Comparison of ENCODE assay signal across 24 cellular contexts in the genomic region with DNA sequence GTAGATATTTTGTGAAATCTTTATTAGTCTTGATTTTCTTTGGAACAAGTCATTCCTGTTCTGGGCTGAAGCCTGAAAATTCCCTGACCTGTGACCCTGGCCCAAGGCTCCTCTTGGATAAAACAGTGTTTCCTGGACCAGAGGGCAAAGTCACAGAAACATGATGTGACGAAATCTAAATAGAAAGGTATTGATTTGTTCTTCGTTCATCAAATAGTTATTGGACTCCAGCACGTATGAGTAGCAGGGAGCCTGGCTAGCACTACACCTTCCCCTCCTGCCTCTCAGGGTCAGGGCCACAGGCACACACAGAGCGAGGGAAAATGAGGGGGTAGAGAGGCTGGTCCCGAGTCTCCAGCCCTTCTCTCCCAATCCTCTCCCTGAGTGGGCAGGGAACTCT. TPM values are rescaled to one million over a fixed set of nuclear protein-coding genes. Genes with fewer than 3 reads are reported as not detected.
DNase-seq lines count a peak whose midpoint lies in the region; ATAC-seq, FAIRE-seq and TF ChIP-seq lines count a peak whose summit lies in the region.
"Had no signal": no experiment of that assay in that cellular context is flagged by ENCODE, and none has a peak within 500 bp of the region (broad histone marks: within the 10 kb centered on the region; RNA-seq: fewer than 3 reads in every experiment).

No MANE protein-coding gene starts in this region.

- FAIRE-seq in HepG2 (lab: Jason Lieb, UNC): peak; percentile 56
- no peak for FAIRE-seq in pancreas (lab: Jason Lieb, UNC)
- FAIRE-seq: GM12878, H54, K562 had no signal

- H3K9ac ChIP-seq in HepG2 (ENCODE audit: insufficient read depth, low read depth, low read length): no peak overlapping the region; the same call in 1 of the 2 replicates
- H3K9ac ChIP-seq: BLaER1, GM23248 had no signal

- peak; percentile 69 for DNase-seq in HepG2 (ENCODE audit: low spot score)
- DNase-seq in pancreas: peak in 2 of 6 donors; percentile 57
- no peak for DNase-seq in NCI-H748 treated with DMSO at 0.1 percent for 48 hours (lab: John Stamatoyannopoulos, UW)
- no peak for DNase-seq in GOT3 (lab: John Stamatoyannopoulos, UW)
- DNase-seq: 8988T; CD8-positive, alpha-beta T cell; DMS 273 treated with DMSO at 0.1 percent for 48 hours; DMS53; DND-41; EL; GM23248; HCEC 1CT; IMR-90 had no signal

- H3K36me3 ChIP-seq in HepG2 (replicated peaks in 1 of 2; ENCODE audit: control insufficient read depth in 1 of 2, insufficient read depth in 2 of 2, low read length in 2 of 2) (no peaks in the 10 kb centered on the region), pancreas (no peaks in the 10 kb centered on the region)
- H3K36me3 ChIP-seq: BLaER1 had no signal

- intact Hi-C loops in HepG2 (cut with micrococcal nuclease; ENCODE audit: unreplicated experiment) (no loop called here), pancreas (cut with DNase I) (no loop called here)

- H3K9me3 ChIP-seq in HepG2 (ENCODE audit: low read length) (no peaks in the 10 kb centered on the region), pancreas (no peaks in the 10 kb centered on the region)
- H3K9me3 ChIP-seq: BLaER1 had no signal

- peaks cover 15% of the 10 kb centered on the region for H3K79me2 ChIP-seq in HepG2 (ENCODE audit: insufficient read depth, low read length)

- H3K27me3 ChIP-seq in HepG2 (ENCODE audit: control insufficient read depth in 1 of 2, insufficient read depth in 2 of 2, low read length in 2 of 2) (no peaks in the 10 kb centered on the region; a peak in 1 of 5 replicates), pancreas (no peaks in the 10 kb centered on the region)
- H3K27me3 ChIP-seq: BLaER1 had no signal

- H3K27ac ChIP-seq in 22Rv1 (peak overlapping the region; percentile 44), VCaP (peak overlapping the region; percentile 0; the same call in 1 of the 2 replicates), HepG2 (ENCODE audit: extremely low read length, insufficient read depth, low read length) (peak overlapping the region; percentile 89), pancreas (peak overlapping the region in 2 of 4 donors; percentile 15 to 22)
- H3K27ac ChIP-seq: BLaER1, GM23248 had no signal

- TF ChIP-seq EP300 in HepG2 (IDR thresholded peaks at IDR 0.05; ENCODE audit: low read depth in 2 of 2, low read length in 2 of 2) (peak; percentile 75 to 92; a peak in 3 of 4 replicates), HepG2 (CRISPR knock-in tag; IDR thresholded peaks at IDR 0.05; ENCODE audit: borderline replicate concordance) (peak; percentile 51; the same call in 1 of the 2 replicates)

- H4K20me1 ChIP-seq in HepG2 (ENCODE audit: insufficient read depth, low read length): no peaks in the 10 kb centered on the region
- H4K20me1 ChIP-seq: BLaER1 had no signal

- H2AFZ ChIP-seq in HepG2 (ENCODE audit: low read length): no peak overlapping the region
- H2AFZ ChIP-seq: GM23248 had no signal

- peak overlapping the region; percentile 59 for H3K4me2 ChIP-seq in HepG2 (ENCODE audit: low read depth, low read length)
- H3K4me2 ChIP-seq: BLaER1 had no signal

- in situ Hi-C loops in HepG2 (cut with HindIII; ENCODE audit: extremely low pct_ligation_motif_present, low pct_unique_long_range_greater_than_20kb): no loop called here

- 0% methylated on average over 5 of the region's 5 CpGs for WGBS in HepG2 (ENCODE audit: low lambda C conversion rate)
- WGBS in pancreas, 2 donors: 10 to 16% methylated on average over 5 of the region's 5 CpGs

- POLR2A ChIA-PET in HepG2 (lab: Yijun Ruan, JAX): no interaction called here

- no peak for TF ChIP-seq POLR2A in HepG2 (IDR thresholded peaks at IDR 0.05; ENCODE audit: insufficient read depth in 1 of 2, low read depth in 2 of 2, low read length in 2 of 2)

- CTCF ChIA-PET in HepG2 (lab: Yijun Ruan, JAX; ENCODE audit: low intra/inter-chr PET ratio, low total read pairs): no interaction called here

- TF ChIP-seq CTCF in 22Rv1 (IDR thresholded peaks at IDR 0.05) (no peak), VCaP (conservative IDR thresholded peaks at IDR 0.05) (no peak), HepG2 (CRISPR knock-in tag; IDR thresholded peaks at IDR 0.05) (0 out of 2 replicates have a peak, but pooled peaks have one; percentile 19), pancreas (IDR thresholded peaks at IDR 0.05) (no peak)

- H3K4me1 ChIP-seq in HepG2 (ENCODE audit: insufficient read depth, low read length) (peaks cover 75% of the 10 kb centered on the region), pancreas (peaks cover 13 to 20% (median 17%) of the 10 kb centered on the region in 3 donors)
- H3K4me1 ChIP-seq: BLaER1 had no signal

- peak; percentile 61 for ATAC-seq in HepG2
- peak; percentile 49 to 86 (median 74) for ATAC-seq in pancreas
- ATAC-seq in HG03521 (IDR thresholded peaks at IDR 0.05; ENCODE audit: unreplicated experiment): no peak
- no peak for ATAC-seq in GM21825 (IDR thresholded peaks at IDR 0.05; ENCODE audit: unreplicated experiment)
- ATAC-seq: CD8-positive, alpha-beta T cell; GM12878; K562 had no signal

- no peak for TF ChIP-seq RAD21 in HepG2 (CRISPR knock-in tag; IDR thresholded peaks at IDR 0.05)

- BruUV-seq in HepG2 (replicated peaks; lab: Mats Ljungman, UMichigan): no TSS peak

- no peak overlapping the region for H3K4me3 ChIP-seq in HepG2 (replicated peaks in 1 of 3; ENCODE audit: insufficient read depth in 1 of 3, low read depth in 2 of 3, low read length in 3 of 3)
- H3K4me3 ChIP-seq in pancreas: no peak overlapping the region
- H3K4me3 ChIP-seq: BLaER1, GM12878, GM23248, K562 had no signal

TF ChIP-seq in HepG2, 621 proteins besides CTCF, POLR2A, EP300 and RAD21 (continues in another document):
- TF ChIP-seq HOXA9 (CRISPR knock-in tag; IDR thresholded peaks at IDR 0.05; ENCODE audit: borderline replicate concordance) (no peak), NR2C2 (CRISPR knock-in tag; IDR thresholded peaks at IDR 0.05; ENCODE audit: borderline replicate concordance) (peak; percentile 96), ZNF234 (CRISPR knock-in tag; conservative IDR thresholded peaks at IDR 0.05) (no peak), ZBTB21 (CRISPR knock-in tag; IDR thresholded peaks at IDR 0.05) (peak; percentile 48; the same call in 1 of the 2 replicates), ZMAT3 (CRISPR knock-in tag; conservative IDR thresholded peaks at IDR 0.05) (0 out of 2 replicates have a peak, but pooled peaks have one; percentile 59), NFE2 (CRISPR knock-in tag; IDR thresholded peaks at IDR 0.05) (no peak), ZNF44 (CRISPR knock-in tag; IDR thresholded peaks at IDR 0.05) (0 out of 2 replicates have a peak, but pooled peaks have one; percentile 34), SOX5 (CRISPR knock-in tag; IDR thresholded peaks at IDR 0.05; ENCODE audit: borderline replicate concordance) (peak; percentile 87), HDAC6 (IDR thresholded peaks at IDR 0.05; ENCODE audit: low read depth, low read length) (no peak), ZNF136 (CRISPR knock-in tag; IDR thresholded peaks at IDR 0.05; ENCODE audit: low read depth) (0 out of 2 replicates have a peak, but pooled peaks have one; percentile 54), JUN (CRISPR knock-in tag; IDR thresholded peaks at IDR 0.05) (peak; percentile 55; the same call in 1 of the 2 replicates), MATR3 (CRISPR knock-in tag; IDR thresholded peaks at IDR 0.05) (no peak), ZNF24 (IDR thresholded peaks at IDR 0.05) (no peak), CAMTA2 (CRISPR knock-in tag; IDR thresholded peaks at IDR 0.05; ENCODE audit: borderline replicate concordance) (no peak), FOXP1 (IDR thresholded peaks at IDR 0.05) (no peak), FOXP1 (CRISPR knock-in tag; IDR thresholded peaks at IDR 0.05) (peak; percentile 91)
- TF ChIP-seq, protein P1, sequence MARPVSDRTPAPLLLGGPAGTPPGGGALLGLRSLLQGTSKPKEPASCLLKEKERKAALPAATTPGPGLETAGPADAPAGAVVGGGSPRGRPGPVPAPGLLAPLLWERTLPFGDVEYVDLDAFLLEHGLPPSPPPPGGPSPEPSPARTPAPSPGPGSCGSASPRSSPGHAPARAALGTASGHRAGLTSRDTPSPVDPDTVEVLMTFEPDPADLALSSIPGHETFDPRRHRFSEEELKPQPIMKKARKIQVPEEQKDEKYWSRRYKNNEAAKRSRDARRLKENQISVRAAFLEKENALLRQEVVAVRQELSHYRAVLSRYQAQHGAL (CRISPR knock-in tag; IDR thresholded peaks at IDR 0.05; ENCODE audit: not compliant biosample characterization): no peak
- TF ChIP-seq, protein P2, sequence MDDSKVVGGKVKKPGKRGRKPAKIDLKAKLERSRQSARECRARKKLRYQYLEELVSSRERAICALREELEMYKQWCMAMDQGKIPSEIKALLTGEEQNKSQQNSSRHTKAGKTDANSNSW (CRISPR knock-in tag; IDR thresholded peaks at IDR 0.05; ENCODE audit: borderline replicate concordance): no peak

RNA-seq across cellular contexts. Expression of a gene that starts 1.7 kb away (rescaled TPM):
- 0.77 and 1.1 TPM in 2 replicates for total RNA-seq in HepG2 (2016; rRNA removed; fragmentation: Illumina TruSeq; extraction: Trizol)
- 0.71 and 1.1 TPM in 2 replicates for total RNA-seq in HepG2 (2016; cell fraction: cytosol; rRNA removed; fragmentation: Illumina TruSeq; extraction: Trizol; ENCODE audit: low read depth)
- 0.85 and 1.2 TPM in 2 replicates for total RNA-seq in HepG2 (2016; cell fraction: insoluble cytoplasmic fraction; rRNA removed; fragmentation: Illumina TruSeq; extraction: Trizol)
- 1.3 and 1.5 TPM in 2 replicates for total RNA-seq in HepG2 (2016; cell fraction: membrane; rRNA removed; fragmentation: Illumina TruSeq; extraction: Trizol)
- 1.1 and 1.3 TPM in 2 replicates for total RNA-seq in HepG2 (2016; cell fraction: nucleus; rRNA removed; fragmentation: Illumina TruSeq; extraction: Trizol)
- polyA plus RNA-seq in HepG2 (2011; rRNA removed): 1.4 and 3.7 TPM in 2 replicates
- 2.5 and 2.9 TPM in 2 replicates for polyA plus RNA-seq in HepG2 (2011; cell fraction: cytosol; rRNA removed)
- 4.2 and 6.3 TPM in 2 replicates for polyA plus RNA-seq in HepG2 (2011; cell fraction: nucleus; rRNA removed)
- 3.3 and 6.2 TPM in 2 replicates for polyA plus RNA-seq in HepG2 (2012)
- 0.24 and 0.27 TPM in 2 replicates for polyA plus RNA-seq in HepG2 (2016; cell fraction: cytosol; fragmentation: Illumina TruSeq; extraction: Trizol; ENCODE audit: low read depth)
- polyA plus RNA-seq in HepG2 (2016; cell fraction: insoluble cytoplasmic fraction; fragmentation: Illumina TruSeq; extraction: Trizol; ENCODE audit: low read depth): 0.56 and 0.57 TPM in 2 replicates
- polyA plus RNA-seq in HepG2 (2016; cell fraction: membrane; fragmentation: Illumina TruSeq; extraction: Trizol; ENCODE audit: low read depth): 0.61 and 0.64 TPM in 2 replicates
- 1.1 and 1.4 TPM in 2 replicates for polyA plus RNA-seq in HepG2 (2016; cell fraction: nucleus; fragmentation: Illumina TruSeq; extraction: Trizol; ENCODE audit: insufficient read depth, low read depth)
- 5.6 TPM in 1 of 2 replicates, not detected in the other for polyA minus RNA-seq in HepG2 (2011; rRNA and poly(A)+ RNA removed; ENCODE audit: low replicate concordance)
- polyA minus RNA-seq in HepG2 (2011; cell fraction: cytosol; rRNA and poly(A)+ RNA removed): 1.1 and 2.0 TPM in 2 replicates
- 2.8 and 5.1 TPM in 2 replicates for polyA minus RNA-seq in HepG2 (2011; cell fraction: nucleus; rRNA and poly(A)+ RNA removed)
- total RNA-seq in pancreas: 1 to 10 TPM in 2 of 6 donors, under 1 TPM in 4; 0.38 to 1.8 (median 0.57) TPM
- 1 to 10 TPM; 1.9 to 3.3 TPM for polyA plus RNA-seq in pancreas
- total RNA-seq: A673; CD8-positive, alpha-beta T cell; G401; GM23248; IMR-90; K562 had no signal
- polyA plus RNA-seq: AG04450, GM23248, IMR-90, K562 had no signal

Comparison
In these comparisons a context has a peak if more than half of its experiments do, and no peak if none do; other contexts are left out.
1. ATAC-seq: peak in HepG2 (single experiment) and pancreas (4 of 4); none in HG03521 (single experiment) and GM21825 (single experiment).